In the genomic region with DNA sequence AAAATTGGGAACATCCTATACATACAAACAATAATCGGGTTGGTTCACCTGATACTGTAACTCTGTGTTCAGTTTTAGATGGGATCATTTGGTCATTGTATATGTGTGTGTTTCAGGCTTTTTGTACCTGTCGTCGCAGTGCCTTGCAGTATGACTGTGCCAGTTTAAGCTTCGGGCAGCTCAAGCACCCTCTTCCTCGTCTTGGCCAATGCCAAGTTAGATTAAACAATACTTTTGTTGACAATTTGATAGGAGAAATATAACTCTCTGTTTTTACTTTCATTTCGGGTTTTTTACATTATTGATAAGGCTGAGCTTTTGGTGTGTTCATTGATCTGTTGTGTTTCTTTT, we compare ENCODE assay signal across 10 cellular contexts. TPM values are rescaled to one million over a fixed set of nuclear protein-coding genes. Genes with fewer than 3 reads are reported as not detected.
DNase-seq lines count a peak whose midpoint lies in the region; ATAC-seq and TF ChIP-seq lines count a peak whose summit lies in the region.
"Had no signal": no experiment of that assay in that cellular context is flagged by ENCODE, and none has a peak within 500 bp of the region (broad histone marks: within the 10 kb centered on the region; RNA-seq: fewer than 3 reads in every experiment).

No MANE protein-coding gene starts in this region.

- no peaks in the 10 kb centered on the region for H3K9me2 ChIP-seq in HCT116 (ENCODE audit: insufficient read depth)

- no TSS peak for BruUV-seq in HCT116 (replicated peaks; lab: Mats Ljungman, UMichigan)

- RAD21 ChIA-PET in HCT116 (lab: Charles Lee; ENCODE audit: low non-redundant PET in 1 of 2, low total read pairs in 2 of 2, uncharacterized antibody in 2 of 2, unreplicated experiment in 2 of 2), result no interaction called here

- H3K27me3 Mint-ChIP-seq in T-helper 2 cell treated with Interferon-gamma antibody and Interleukin-4, amounts not matched to agents 5 μg/mL and 100 μg/mL, for 36 hours (ENCODE audit: low read depth), result peaks cover 2% of the 10 kb centered on the region

- H4K20me1 ChIP-seq in HCT116 (ENCODE audit: insufficient read depth), result no peaks in the 10 kb centered on the region

- intact Hi-C loops in HCT116 (cut with micrococcal nuclease), result loop anchor here (10.0 kb wide), 1 partner anchor 203 kb away; a partner anchor contains a TSS

- CTCF ChIA-PET in HCT116 (lab: Charles Lee), result interaction anchor here (1.3 kb wide), 1 partner anchor 173 kb away, joined by 4 read pairs; no protein-coding TSS in a partner anchor

- H3K36me3 ChIP-seq in HCT116 (ENCODE audit: control insufficient read depth in 1 of 2, insufficient read depth in 2 of 2, low read length in 2 of 2), result no peaks in the 10 kb centered on the region
- no peaks in the 10 kb centered on the region for H3K36me3 ChIP-seq in gastroesophageal sphincter

- peak overlapping the region; percentile 27 for H3K4me2 ChIP-seq in HCT116 (ENCODE audit: low read length)

- H3K36me3 Mint-ChIP-seq in T-helper 2 cell treated with Interferon-gamma antibody and Interleukin-4, amounts not matched to agents 5 μg/mL and 100 μg/mL, for 36 hours (ENCODE audit: low read depth), result no peaks in the 10 kb centered on the region

- ATAC-seq in HCT116 (no peak), gastroesophageal sphincter (no peak), GM19023 (IDR thresholded peaks at IDR 0.05; ENCODE audit: unreplicated experiment) (no peak)

- no peak for TF ChIP-seq POLR2A in HCT116 (IDR thresholded peaks at IDR 0.05; ENCODE audit: borderline replicate concordance, extremely low read depth, insufficient read depth, insufficient read length)
- no peak for TF ChIP-seq POLR2A in gastroesophageal sphincter (IDR thresholded peaks at IDR 0.05)

- no peak for DNase-seq in HCT116 (ENCODE audit: low read depth, low spot score)
- no peak for DNase-seq in T-helper 2 cell treated with Interferon-gamma antibody and Interleukin-4, amounts not matched to agents 5 μg/mL and 100 μg/mL, for 36 hours (ENCODE audit: low spot score)
- no peak for DNase-seq in NCI-H226
- DNase-seq in SKM-1 (lab: John Stamatoyannopoulos, UW; ENCODE audit: unreplicated experiment), result no peak
- DNase-seq in epidermal melanocyte (ENCODE audit: insufficient read length, low spot score), result no peak
- DNase-seq: NCI-H1105 treated with DMSO at 0.1 percent for 48 hours, occipital lobe had no signal

- TF ChIP-seq CTCF in HCT116 (IDR thresholded peaks at IDR 0.05 in 2 of 3, conservative IDR thresholded peaks at IDR 0.05 in 1 of 3; ENCODE audit: borderline replicate concordance in 1 of 3, insufficient read depth in 1 of 3, low read depth in 2 of 3, low read length in 2 of 3), result no peak
- no peak for TF ChIP-seq CTCF in gastroesophageal sphincter (IDR thresholded peaks at IDR 0.05)

- peaks cover 48% of the 10 kb centered on the region for H3K4me1 Mint-ChIP-seq in T-helper 2 cell treated with Interferon-gamma antibody and Interleukin-4, amounts not matched to agents 5 μg/mL and 100 μg/mL, for 36 hours (ENCODE audit: low read depth)

- H2AFZ ChIP-seq in HCT116 (ENCODE audit: low read depth, low read length, poor library complexity, severe bottlenecking), result peak overlapping the region; percentile 66

- H3K79me2 ChIP-seq in HCT116 (ENCODE audit: insufficient read depth, low read length), result no peaks in the 10 kb centered on the region

- H3K9me3 Mint-ChIP-seq in T-helper 2 cell treated with Interferon-gamma antibody and Interleukin-4, amounts not matched to agents 5 μg/mL and 100 μg/mL, for 36 hours, result no peaks in the 10 kb centered on the region

- POLR2A ChIA-PET in HCT116 (lab: Charles Lee), result interaction anchor here (1.2 kb wide), 1 partner anchor 37 kb away, joined by 5 read pairs; a partner anchor contains a TSS

- H3K27me3 ChIP-seq in HCT116 (ENCODE audit: insufficient read depth, low read length) (no peaks in the 10 kb centered on the region), gastroesophageal sphincter (no peaks in the 10 kb centered on the region)

- H3K9ac ChIP-seq in HCT116 (ENCODE audit: low read length), result no peak overlapping the region

- H3K27ac ChIP-seq in HCT116 (ENCODE audit: low read depth, low read length) (no peak overlapping the region), gastroesophageal sphincter (peak overlapping the region in 3 of 4 donors; percentile 60 to 72 (median 63)), skin epidermis (peak overlapping the region in 15 of 21 experiments; percentile 7 to 87 (median 40))

- TF ChIP-seq RAD21 in HCT116 (IDR thresholded peaks at IDR 0.05; ENCODE audit: low read depth), result no peak

- H3K4me1 ChIP-seq in HCT116 (ENCODE audit: control insufficient read depth in 1 of 2, insufficient read depth in 2 of 2, low read length in 2 of 2) (peaks cover 25 to 47% of the 10 kb centered on the region in 2 experiments), gastroesophageal sphincter (peaks cover 0 to 38% (median 7%) of the 10 kb centered on the region in 3 donors)

- H3K9me3 ChIP-seq in HCT116 (ENCODE audit: control insufficient read depth in 1 of 2, insufficient read depth in 1 of 2, low read depth in 1 of 2, low read length in 2 of 2) (no peaks in the 10 kb centered on the region), gastroesophageal sphincter (no peaks in the 10 kb centered on the region)

- H3K27ac Mint-ChIP-seq in T-helper 2 cell treated with Interferon-gamma antibody and Interleukin-4, amounts not matched to agents 5 μg/mL and 100 μg/mL, for 36 hours, result peak overlapping the region; percentile 67

- TF ChIP-seq EP300 in gastroesophageal sphincter (IDR thresholded peaks at IDR 0.05), result no peak

- peak overlapping the region; percentile 60 for H3K4me3 Mint-ChIP-seq in T-helper 2 cell treated with Interferon-gamma antibody and Interleukin-4, amounts not matched to agents 5 μg/mL and 100 μg/mL, for 36 hours

- 48 to 71% methylated on average over 3 to 5 of the region's 6 CpGs for WGBS in gastroesophageal sphincter (ENCODE audit: low coverage in 1 of 2), 2 donors

- no peak overlapping the region for H3K4me3 ChIP-seq in HCT116 (replicated peaks in 1 of 2; ENCODE audit: low read depth in 1 of 2, low read length in 2 of 2)
- peak overlapping the region in 1 of 2 donors; percentile 12 for H3K4me3 ChIP-seq in gastroesophageal sphincter
- peak overlapping the region in 1 of 7 experiments; percentile 10 for H3K4me3 ChIP-seq in skin epidermis

TF ChIP-seq in HCT116, 20 proteins besides CTCF, POLR2A, EP300 and RAD21 (continues in another document):
- TF ChIP-seq ZFX (IDR thresholded peaks at IDR 0.05), result no peak
- TF ChIP-seq YY1 (IDR thresholded peaks at IDR 0.05; ENCODE audit: extremely low read depth, insufficient replicate concordance, low read depth, low read length), result no peak
- TF ChIP-seq CEBPB (IDR thresholded peaks at IDR 0.05; ENCODE audit: low read depth), result no peak
- TF ChIP-seq SIN3A (IDR thresholded peaks at IDR 0.05; ENCODE audit: low read depth), result no peak
- TF ChIP-seq, protein P1, sequence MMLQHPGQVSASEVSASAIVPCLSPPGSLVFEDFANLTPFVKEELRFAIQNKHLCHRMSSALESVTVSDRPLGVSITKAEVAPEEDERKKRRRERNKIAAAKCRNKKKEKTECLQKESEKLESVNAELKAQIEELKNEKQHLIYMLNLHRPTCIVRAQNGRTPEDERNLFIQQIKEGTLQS (IDR thresholded peaks at IDR 0.05), result no peak
- no peak for TF ChIP-seq ZNF274 (IDR thresholded peaks at IDR 0.05; ENCODE audit: low read depth, low read length)
- TF ChIP-seq POLR2AphosphoS5 (IDR thresholded peaks at IDR 0.05; ENCODE audit: low read depth, low read length), result no peak
- TF ChIP-seq, protein P2, sequence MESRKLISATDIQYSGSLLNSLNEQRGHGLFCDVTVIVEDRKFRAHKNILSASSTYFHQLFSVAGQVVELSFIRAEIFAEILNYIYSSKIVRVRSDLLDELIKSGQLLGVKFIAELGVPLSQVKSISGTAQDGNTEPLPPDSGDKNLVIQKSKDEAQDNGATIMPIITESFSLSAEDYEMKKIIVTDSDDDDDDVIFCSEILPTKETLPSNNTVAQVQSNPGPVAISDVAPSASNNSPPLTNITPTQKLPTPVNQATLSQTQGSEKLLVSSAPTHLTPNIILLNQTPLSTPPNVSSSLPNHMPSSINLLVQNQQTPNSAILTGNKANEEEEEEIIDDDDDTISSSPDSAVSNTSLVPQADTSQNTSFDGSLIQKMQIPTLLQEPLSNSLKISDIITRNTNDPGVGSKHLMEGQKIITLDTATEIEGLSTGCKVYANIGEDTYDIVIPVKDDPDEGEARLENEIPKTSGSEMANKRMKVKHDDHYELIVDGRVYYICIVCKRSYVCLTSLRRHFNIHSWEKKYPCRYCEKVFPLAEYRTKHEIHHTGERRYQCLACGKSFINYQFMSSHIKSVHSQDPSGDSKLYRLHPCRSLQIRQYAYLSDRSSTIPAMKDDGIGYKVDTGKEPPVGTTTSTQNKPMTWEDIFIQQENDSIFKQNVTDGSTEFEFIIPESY (IDR thresholded peaks at IDR 0.05; ENCODE audit: extremely low read depth, insufficient replicate concordance, low read length), result no peak
- TF ChIP-seq, protein P3, sequence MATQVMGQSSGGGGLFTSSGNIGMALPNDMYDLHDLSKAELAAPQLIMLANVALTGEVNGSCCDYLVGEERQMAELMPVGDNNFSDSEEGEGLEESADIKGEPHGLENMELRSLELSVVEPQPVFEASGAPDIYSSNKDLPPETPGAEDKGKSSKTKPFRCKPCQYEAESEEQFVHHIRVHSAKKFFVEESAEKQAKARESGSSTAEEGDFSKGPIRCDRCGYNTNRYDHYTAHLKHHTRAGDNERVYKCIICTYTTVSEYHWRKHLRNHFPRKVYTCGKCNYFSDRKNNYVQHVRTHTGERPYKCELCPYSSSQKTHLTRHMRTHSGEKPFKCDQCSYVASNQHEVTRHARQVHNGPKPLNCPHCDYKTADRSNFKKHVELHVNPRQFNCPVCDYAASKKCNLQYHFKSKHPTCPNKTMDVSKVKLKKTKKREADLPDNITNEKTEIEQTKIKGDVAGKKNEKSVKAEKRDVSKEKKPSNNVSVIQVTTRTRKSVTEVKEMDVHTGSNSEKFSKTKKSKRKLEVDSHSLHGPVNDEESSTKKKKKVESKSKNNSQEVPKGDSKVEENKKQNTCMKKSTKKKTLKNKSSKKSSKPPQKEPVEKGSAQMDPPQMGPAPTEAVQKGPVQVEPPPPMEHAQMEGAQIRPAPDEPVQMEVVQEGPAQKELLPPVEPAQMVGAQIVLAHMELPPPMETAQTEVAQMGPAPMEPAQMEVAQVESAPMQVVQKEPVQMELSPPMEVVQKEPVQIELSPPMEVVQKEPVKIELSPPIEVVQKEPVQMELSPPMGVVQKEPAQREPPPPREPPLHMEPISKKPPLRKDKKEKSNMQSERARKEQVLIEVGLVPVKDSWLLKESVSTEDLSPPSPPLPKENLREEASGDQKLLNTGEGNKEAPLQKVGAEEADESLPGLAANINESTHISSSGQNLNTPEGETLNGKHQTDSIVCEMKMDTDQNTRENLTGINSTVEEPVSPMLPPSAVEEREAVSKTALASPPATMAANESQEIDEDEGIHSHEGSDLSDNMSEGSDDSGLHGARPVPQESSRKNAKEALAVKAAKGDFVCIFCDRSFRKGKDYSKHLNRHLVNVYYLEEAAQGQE (IDR thresholded peaks at IDR 0.05; ENCODE audit: low read depth), result no peak

RNA-seq across cellular contexts. Expression of a gene that starts 37.0 kb away (rescaled TPM):
- total RNA-seq in HCT116 (2021; ENCODE audit: unreplicated experiment), result 45.5 TPM
- 22.2 TPM in 2 replicates for polyA plus RNA-seq in HCT116 (2012)
- 10 to 100 TPM; 40.8 to 51.2 (median 46.2) TPM for total RNA-seq in gastroesophageal sphincter

RNA-seq across cellular contexts. Expression of a gene that starts 59.4 kb away (rescaled TPM):
- total RNA-seq in HCT116 (2021; ENCODE audit: unreplicated experiment) (52.4 TPM), gastroesophageal sphincter (10 to 100 TPM; 15.1 to 49.3 (median 24.9) TPM)
- 56.7 and 66.9 TPM in 2 replicates for polyA plus RNA-seq in HCT116 (2012)
